ENCODE assay signal across 1 cellular context in the genomic region with DNA sequence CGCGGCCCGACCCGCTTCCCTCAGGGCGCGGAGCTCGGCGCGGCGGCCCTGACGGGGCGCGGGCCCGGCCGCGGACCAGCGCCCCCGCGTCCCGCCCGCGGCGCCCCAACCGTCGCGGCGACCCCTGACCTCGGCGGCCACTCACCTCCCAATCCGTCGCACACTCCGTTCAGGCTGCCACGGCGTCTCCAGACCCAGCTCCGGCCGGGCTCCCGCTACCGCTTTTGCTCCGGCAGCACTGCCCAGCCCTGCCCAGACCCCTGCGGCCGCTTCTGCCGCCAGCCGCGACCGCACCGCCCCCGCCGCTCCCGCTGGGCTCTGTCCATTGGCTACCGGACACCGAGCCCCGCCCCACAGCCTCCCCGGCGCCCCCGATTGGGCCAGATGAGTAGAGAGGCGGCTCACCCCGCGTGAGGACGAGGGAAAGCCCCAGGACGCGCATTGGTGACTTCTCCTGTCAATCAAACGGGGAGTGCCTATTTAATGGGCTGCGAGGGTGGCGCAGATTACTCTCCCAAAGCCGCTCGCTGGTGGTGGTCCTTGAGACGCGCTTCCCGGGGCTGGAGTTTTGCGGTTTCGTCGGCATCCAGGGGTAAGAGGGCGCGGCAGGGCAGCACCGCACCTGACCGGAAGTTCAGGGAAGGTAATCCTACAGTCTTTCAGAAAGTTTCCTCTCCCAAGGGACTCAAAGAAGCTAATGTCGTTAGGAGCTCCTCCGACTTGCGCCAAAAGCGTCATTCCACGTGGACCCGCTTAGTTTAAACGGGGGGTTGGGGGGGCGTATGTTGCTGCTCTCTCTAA.
TF ChIP-seq lines count a peak whose summit lies in the region.

A gene with protein sequence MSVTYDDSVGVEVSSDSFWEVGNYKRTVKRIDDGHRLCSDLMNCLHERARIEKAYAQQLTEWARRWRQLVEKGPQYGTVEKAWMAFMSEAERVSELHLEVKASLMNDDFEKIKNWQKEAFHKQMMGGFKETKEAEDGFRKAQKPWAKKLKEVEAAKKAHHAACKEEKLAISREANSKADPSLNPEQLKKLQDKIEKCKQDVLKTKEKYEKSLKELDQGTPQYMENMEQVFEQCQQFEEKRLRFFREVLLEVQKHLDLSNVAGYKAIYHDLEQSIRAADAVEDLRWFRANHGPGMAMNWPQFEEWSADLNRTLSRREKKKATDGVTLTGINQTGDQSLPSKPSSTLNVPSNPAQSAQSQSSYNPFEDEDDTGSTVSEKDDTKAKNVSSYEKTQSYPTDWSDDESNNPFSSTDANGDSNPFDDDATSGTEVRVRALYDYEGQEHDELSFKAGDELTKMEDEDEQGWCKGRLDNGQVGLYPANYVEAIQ (minus strand): TSS at position 274 of the 801 bp plus-strand sequence. CDS start 103,069 bp downstream, outside the sequence.

TF ChIP-seq in K562, 482 proteins besides CTCF, POLR2A, EP300 and RAD21 (continued from another document and continues in another):
- TF ChIP-seq, protein P1, sequence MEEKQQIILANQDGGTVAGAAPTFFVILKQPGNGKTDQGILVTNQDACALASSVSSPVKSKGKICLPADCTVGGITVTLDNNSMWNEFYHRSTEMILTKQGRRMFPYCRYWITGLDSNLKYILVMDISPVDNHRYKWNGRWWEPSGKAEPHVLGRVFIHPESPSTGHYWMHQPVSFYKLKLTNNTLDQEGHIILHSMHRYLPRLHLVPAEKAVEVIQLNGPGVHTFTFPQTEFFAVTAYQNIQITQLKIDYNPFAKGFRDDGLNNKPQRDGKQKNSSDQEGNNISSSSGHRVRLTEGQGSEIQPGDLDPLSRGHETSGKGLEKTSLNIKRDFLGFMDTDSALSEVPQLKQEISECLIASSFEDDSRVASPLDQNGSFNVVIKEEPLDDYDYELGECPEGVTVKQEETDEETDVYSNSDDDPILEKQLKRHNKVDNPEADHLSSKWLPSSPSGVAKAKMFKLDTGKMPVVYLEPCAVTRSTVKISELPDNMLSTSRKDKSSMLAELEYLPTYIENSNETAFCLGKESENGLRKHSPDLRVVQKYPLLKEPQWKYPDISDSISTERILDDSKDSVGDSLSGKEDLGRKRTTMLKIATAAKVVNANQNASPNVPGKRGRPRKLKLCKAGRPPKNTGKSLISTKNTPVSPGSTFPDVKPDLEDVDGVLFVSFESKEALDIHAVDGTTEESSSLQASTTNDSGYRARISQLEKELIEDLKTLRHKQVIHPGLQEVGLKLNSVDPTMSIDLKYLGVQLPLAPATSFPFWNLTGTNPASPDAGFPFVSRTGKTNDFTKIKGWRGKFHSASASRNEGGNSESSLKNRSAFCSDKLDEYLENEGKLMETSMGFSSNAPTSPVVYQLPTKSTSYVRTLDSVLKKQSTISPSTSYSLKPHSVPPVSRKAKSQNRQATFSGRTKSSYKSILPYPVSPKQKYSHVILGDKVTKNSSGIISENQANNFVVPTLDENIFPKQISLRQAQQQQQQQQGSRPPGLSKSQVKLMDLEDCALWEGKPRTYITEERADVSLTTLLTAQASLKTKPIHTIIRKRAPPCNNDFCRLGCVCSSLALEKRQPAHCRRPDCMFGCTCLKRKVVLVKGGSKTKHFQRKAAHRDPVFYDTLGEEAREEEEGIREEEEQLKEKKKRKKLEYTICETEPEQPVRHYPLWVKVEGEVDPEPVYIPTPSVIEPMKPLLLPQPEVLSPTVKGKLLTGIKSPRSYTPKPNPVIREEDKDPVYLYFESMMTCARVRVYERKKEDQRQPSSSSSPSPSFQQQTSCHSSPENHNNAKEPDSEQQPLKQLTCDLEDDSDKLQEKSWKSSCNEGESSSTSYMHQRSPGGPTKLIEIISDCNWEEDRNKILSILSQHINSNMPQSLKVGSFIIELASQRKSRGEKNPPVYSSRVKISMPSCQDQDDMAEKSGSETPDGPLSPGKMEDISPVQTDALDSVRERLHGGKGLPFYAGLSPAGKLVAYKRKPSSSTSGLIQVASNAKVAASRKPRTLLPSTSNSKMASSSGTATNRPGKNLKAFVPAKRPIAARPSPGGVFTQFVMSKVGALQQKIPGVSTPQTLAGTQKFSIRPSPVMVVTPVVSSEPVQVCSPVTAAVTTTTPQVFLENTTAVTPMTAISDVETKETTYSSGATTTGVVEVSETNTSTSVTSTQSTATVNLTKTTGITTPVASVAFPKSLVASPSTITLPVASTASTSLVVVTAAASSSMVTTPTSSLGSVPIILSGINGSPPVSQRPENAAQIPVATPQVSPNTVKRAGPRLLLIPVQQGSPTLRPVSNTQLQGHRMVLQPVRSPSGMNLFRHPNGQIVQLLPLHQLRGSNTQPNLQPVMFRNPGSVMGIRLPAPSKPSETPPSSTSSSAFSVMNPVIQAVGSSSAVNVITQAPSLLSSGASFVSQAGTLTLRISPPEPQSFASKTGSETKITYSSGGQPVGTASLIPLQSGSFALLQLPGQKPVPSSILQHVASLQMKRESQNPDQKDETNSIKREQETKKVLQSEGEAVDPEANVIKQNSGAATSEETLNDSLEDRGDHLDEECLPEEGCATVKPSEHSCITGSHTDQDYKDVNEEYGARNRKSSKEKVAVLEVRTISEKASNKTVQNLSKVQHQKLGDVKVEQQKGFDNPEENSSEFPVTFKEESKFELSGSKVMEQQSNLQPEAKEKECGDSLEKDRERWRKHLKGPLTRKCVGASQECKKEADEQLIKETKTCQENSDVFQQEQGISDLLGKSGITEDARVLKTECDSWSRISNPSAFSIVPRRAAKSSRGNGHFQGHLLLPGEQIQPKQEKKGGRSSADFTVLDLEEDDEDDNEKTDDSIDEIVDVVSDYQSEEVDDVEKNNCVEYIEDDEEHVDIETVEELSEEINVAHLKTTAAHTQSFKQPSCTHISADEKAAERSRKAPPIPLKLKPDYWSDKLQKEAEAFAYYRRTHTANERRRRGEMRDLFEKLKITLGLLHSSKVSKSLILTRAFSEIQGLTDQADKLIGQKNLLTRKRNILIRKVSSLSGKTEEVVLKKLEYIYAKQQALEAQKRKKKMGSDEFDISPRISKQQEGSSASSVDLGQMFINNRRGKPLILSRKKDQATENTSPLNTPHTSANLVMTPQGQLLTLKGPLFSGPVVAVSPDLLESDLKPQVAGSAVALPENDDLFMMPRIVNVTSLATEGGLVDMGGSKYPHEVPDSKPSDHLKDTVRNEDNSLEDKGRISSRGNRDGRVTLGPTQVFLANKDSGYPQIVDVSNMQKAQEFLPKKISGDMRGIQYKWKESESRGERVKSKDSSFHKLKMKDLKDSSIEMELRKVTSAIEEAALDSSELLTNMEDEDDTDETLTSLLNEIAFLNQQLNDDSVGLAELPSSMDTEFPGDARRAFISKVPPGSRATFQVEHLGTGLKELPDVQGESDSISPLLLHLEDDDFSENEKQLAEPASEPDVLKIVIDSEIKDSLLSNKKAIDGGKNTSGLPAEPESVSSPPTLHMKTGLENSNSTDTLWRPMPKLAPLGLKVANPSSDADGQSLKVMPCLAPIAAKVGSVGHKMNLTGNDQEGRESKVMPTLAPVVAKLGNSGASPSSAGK (IDR thresholded peaks at IDR 0.05): peak; percentile 83
- no peak for TF ChIP-seq CCAR2 (IDR thresholded peaks at IDR 0.05; ENCODE audit: low read depth, low read length)
- no peak; the same call in 1 of the 2 replicates for TF ChIP-seq BHLHE40 (IDR thresholded peaks at IDR 0.05; ENCODE audit: low read length)
- TF ChIP-seq SP1 (CRISPR knock-in tag; IDR thresholded peaks at IDR 0.05): peak; percentile 78
- TF ChIP-seq CXXC5 (CRISPR knock-in tag; IDR thresholded peaks at IDR 0.05): peak; percentile 89
- TF ChIP-seq, protein P2, sequence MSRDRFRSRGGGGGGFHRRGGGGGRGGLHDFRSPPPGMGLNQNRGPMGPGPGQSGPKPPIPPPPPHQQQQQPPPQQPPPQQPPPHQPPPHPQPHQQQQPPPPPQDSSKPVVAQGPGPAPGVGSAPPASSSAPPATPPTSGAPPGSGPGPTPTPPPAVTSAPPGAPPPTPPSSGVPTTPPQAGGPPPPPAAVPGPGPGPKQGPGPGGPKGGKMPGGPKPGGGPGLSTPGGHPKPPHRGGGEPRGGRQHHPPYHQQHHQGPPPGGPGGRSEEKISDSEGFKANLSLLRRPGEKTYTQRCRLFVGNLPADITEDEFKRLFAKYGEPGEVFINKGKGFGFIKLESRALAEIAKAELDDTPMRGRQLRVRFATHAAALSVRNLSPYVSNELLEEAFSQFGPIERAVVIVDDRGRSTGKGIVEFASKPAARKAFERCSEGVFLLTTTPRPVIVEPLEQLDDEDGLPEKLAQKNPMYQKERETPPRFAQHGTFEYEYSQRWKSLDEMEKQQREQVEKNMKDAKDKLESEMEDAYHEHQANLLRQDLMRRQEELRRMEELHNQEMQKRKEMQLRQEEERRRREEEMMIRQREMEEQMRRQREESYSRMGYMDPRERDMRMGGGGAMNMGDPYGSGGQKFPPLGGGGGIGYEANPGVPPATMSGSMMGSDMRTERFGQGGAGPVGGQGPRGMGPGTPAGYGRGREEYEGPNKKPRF (IDR thresholded peaks at IDR 0.05; ENCODE audit: low read depth, low read length): no peak
- no peak for TF ChIP-seq PPARD (CRISPR knock-in tag; IDR thresholded peaks at IDR 0.05)
- TF ChIP-seq NFYB (IDR thresholded peaks at IDR 0.05; ENCODE audit: extremely low read depth, insufficient read length): peak; percentile 97
- TF ChIP-seq PML (IDR thresholded peaks at IDR 0.05; ENCODE audit: low read length): peak; percentile 48; the same call in 1 of the 2 replicates
- no peak for TF ChIP-seq PYGO2 (tag; IDR thresholded peaks at IDR 0.05)
- TF ChIP-seq, protein P3, sequence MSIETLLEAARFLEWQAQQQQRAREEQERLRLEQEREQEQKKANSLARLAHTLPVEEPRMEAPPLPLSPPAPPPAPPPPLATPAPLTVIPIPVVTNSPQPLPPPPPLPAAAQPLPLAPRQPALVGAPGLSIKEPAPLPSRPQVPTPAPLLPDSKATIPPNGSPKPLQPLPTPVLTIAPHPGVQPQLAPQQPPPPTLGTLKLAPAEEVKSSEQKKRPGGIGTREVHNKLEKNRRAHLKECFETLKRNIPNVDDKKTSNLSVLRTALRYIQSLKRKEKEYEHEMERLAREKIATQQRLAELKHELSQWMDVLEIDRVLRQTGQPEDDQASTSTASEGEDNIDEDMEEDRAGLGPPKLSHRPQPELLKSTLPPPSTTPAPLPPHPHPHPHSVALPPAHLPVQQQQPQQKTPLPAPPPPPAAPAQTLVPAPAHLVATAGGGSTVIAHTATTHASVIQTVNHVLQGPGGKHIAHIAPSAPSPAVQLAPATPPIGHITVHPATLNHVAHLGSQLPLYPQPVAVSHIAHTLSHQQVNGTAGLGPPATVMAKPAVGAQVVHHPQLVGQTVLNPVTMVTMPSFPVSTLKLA (conservative IDR thresholded peaks at IDR 0.05): peak; percentile 76 to 82
- no peak for TF ChIP-seq TRIM28 (IDR thresholded peaks at IDR 0.05)
- peak; percentile 87 for TF ChIP-seq TAF1 (IDR thresholded peaks at IDR 0.05; ENCODE audit: control insufficient read depth, extremely low read depth, insufficient read depth, low read length, severe bottlenecking)
- no peak for TF ChIP-seq SMAD2 (IDR thresholded peaks at IDR 0.05; ENCODE audit: low read depth, low read length)
- peak; percentile 59 for TF ChIP-seq ZFX (CRISPR knock-in tag; IDR thresholded peaks at IDR 0.05)
- TF ChIP-seq, protein P4, sequence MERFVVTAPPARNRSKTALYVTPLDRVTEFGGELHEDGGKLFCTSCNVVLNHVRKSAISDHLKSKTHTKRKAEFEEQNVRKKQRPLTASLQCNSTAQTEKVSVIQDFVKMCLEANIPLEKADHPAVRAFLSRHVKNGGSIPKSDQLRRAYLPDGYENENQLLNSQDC (CRISPR knock-in tag; IDR thresholded peaks at IDR 0.05): no peak
- TF ChIP-seq ZNF253 (CRISPR knock-in tag; conservative IDR thresholded peaks at IDR 0.05): no peak
- TF ChIP-seq RBFOX2 (IDR thresholded peaks at IDR 0.05; ENCODE audit: low read depth, low read length): peak; percentile 99
- TF ChIP-seq L3MBTL2 (IDR thresholded peaks at IDR 0.05): peak; percentile 83
- TF ChIP-seq MAFK (IDR thresholded peaks at IDR 0.05; ENCODE audit: low read length): no peak
- no peak for TF ChIP-seq GATAD2B (IDR thresholded peaks at IDR 0.05; ENCODE audit: borderline replicate concordance)
- no peak; the same call in none of the 2 replicates for TF ChIP-seq MYC (IDR thresholded peaks at IDR 0.05; ENCODE audit: low read depth, low read length)
- no peak for TF ChIP-seq MYC (CRISPR knock-in tag; IDR thresholded peaks at IDR 0.05; ENCODE audit: borderline replicate concordance, low read depth)
- TF ChIP-seq, protein P5, sequence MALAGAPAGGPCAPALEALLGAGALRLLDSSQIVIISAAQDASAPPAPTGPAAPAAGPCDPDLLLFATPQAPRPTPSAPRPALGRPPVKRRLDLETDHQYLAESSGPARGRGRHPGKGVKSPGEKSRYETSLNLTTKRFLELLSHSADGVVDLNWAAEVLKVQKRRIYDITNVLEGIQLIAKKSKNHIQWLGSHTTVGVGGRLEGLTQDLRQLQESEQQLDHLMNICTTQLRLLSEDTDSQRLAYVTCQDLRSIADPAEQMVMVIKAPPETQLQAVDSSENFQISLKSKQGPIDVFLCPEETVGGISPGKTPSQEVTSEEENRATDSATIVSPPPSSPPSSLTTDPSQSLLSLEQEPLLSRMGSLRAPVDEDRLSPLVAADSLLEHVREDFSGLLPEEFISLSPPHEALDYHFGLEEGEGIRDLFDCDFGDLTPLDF (CRISPR knock-in tag; IDR thresholded peaks at IDR 0.05): no peak
- TF ChIP-seq, protein P6, sequence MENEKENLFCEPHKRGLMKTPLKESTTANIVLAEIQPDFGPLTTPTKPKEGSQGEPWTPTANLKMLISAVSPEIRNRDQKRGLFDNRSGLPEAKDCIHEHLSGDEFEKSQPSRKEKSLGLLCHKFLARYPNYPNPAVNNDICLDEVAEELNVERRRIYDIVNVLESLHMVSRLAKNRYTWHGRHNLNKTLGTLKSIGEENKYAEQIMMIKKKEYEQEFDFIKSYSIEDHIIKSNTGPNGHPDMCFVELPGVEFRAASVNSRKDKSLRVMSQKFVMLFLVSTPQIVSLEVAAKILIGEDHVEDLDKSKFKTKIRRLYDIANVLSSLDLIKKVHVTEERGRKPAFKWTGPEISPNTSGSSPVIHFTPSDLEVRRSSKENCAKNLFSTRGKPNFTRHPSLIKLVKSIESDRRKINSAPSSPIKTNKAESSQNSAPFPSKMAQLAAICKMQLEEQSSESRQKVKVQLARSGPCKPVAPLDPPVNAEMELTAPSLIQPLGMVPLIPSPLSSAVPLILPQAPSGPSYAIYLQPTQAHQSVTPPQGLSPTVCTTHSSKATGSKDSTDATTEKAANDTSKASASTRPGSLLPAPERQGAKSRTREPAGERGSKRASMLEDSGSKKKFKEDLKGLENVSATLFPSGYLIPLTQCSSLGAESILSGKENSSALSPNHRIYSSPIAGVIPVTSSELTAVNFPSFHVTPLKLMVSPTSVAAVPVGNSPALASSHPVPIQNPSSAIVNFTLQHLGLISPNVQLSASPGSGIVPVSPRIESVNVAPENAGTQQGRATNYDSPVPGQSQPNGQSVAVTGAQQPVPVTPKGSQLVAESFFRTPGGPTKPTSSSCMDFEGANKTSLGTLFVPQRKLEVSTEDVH (IDR thresholded peaks at IDR 0.05; ENCODE audit: low read depth, partially characterized antibody): peak; percentile 32
- no peak for TF ChIP-seq ILF3 (IDR thresholded peaks at IDR 0.05; ENCODE audit: borderline replicate concordance)
- no peak for TF ChIP-seq STAT5B (CRISPR knock-in tag; IDR thresholded peaks at IDR 0.05)
- 0 out of 2 replicates have a peak, but pooled peaks have one; percentile 8 for TF ChIP-seq JUND (IDR thresholded peaks at IDR 0.05; ENCODE audit: borderline replicate concordance, low read depth, low read length)
- TF ChIP-seq JUND (tag; IDR thresholded peaks at IDR 0.05; ENCODE audit: borderline replicate concordance, low read depth, low read length): no peak
- no peak for TF ChIP-seq ZNF507 (tag; conservative IDR thresholded peaks at IDR 0.05)
- no peak for TF ChIP-seq BRCA1 (IDR thresholded peaks at IDR 0.05)
- no peak for TF ChIP-seq BRCA1 (CRISPR knock-in tag; IDR thresholded peaks at IDR 0.05)
